Comparison of ENCODE assay signal across 1 cellular context in genomic region chr6:89443658-89444057, GRCh38.
TF ChIP-seq lines count a peak whose summit lies in the region.

No MANE protein-coding gene starts in this region.

TF ChIP-seq in HepG2, 621 proteins besides CTCF, POLR2A, EP300 and RAD21 (continued from another document):
- TF ChIP-seq DZIP1 (CRISPR knock-in tag; IDR thresholded peaks at IDR 0.05): no peak
- no peak for TF ChIP-seq UBTF (CRISPR knock-in tag; IDR thresholded peaks at IDR 0.05)
- TF ChIP-seq KDM4B (CRISPR knock-in tag; IDR thresholded peaks at IDR 0.05): no peak
- no peak for TF ChIP-seq ZNF557 (CRISPR knock-in tag; IDR thresholded peaks at IDR 0.05)
- no peak for TF ChIP-seq ZC3H13 (CRISPR knock-in tag; IDR thresholded peaks at IDR 0.05)
- no peak for TF ChIP-seq ZNF563 (CRISPR knock-in tag; IDR thresholded peaks at IDR 0.05)
